Comparison of ENCODE assay signal across 1 cellular context in the genomic region with DNA sequence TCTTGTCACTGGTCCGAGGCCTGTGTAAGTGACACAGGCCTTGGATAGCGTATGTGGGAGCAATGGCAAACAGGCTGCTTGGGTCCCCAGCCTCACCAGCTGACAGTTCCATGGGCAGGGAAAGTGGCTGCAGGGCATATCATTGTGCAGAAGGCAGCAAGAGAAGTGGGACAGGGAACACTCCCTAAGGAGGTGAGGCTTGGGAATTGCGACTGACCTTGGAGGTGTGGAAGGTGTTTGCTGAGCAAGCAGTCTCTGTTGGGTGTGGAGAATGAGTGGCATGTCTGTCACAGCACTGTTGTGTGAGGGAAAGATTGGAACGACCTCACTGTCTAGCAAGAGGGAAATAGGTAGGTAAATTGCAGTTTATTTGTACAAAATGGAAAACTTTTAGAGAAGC.
TF ChIP-seq lines count a peak whose summit lies in the region.

No MANE protein-coding gene starts in this region.

TF ChIP-seq in HepG2, 621 proteins besides CTCF, POLR2A, EP300 and RAD21:
- TF ChIP-seq, protein P1, sequence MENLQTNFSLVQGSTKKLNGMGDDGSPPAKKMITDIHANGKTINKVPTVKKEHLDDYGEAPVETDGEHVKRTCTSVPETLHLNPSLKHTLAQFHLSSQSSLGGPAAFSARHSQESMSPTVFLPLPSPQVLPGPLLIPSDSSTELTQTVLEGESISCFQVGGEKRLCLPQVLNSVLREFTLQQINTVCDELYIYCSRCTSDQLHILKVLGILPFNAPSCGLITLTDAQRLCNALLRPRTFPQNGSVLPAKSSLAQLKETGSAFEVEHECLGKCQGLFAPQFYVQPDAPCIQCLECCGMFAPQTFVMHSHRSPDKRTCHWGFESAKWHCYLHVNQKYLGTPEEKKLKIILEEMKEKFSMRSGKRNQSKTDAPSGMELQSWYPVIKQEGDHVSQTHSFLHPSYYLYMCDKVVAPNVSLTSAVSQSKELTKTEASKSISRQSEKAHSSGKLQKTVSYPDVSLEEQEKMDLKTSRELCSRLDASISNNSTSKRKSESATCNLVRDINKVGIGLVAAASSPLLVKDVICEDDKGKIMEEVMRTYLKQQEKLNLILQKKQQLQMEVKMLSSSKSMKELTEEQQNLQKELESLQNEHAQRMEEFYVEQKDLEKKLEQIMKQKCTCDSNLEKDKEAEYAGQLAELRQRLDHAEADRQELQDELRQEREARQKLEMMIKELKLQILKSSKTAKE (CRISPR knock-in tag; IDR thresholded peaks at IDR 0.05; ENCODE audit: borderline replicate concordance) = 0 out of 2 replicates have a peak, but pooled peaks have one; percentile 18
- TF ChIP-seq REL (CRISPR knock-in tag; conservative IDR thresholded peaks at IDR 0.05) = 0 out of 2 replicates have a peak, but pooled peaks have one; percentile 33
- TF ChIP-seq ZMYM2 (CRISPR knock-in tag; IDR thresholded peaks at IDR 0.05) = no peak
- TF ChIP-seq RBM22 (optimal IDR thresholded peaks at IDR 0.05; ENCODE audit: low read length) = peak; percentile 38
- peak; percentile 20 to 55; a peak in 2 of 4 replicates for TF ChIP-seq MAFK (conservative IDR thresholded peaks at IDR 0.05 in 1 of 2, IDR thresholded peaks at IDR 0.05 in 1 of 2; ENCODE audit: low read length in 2 of 2)
- TF ChIP-seq, protein P2, sequence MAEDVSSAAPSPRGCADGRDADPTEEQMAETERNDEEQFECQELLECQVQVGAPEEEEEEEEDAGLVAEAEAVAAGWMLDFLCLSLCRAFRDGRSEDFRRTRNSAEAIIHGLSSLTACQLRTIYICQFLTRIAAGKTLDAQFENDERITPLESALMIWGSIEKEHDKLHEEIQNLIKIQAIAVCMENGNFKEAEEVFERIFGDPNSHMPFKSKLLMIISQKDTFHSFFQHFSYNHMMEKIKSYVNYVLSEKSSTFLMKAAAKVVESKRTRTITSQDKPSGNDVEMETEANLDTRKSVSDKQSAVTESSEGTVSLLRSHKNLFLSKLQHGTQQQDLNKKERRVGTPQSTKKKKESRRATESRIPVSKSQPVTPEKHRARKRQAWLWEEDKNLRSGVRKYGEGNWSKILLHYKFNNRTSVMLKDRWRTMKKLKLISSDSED (CRISPR knock-in tag; IDR thresholded peaks at IDR 0.05) = no peak
- 0 out of 2 replicates have a peak, but pooled peaks have one; percentile 27 for TF ChIP-seq MAFF (IDR thresholded peaks at IDR 0.05; ENCODE audit: low read depth, low read length)
